In genomic region chr1:22780696-22781095, GRCh38 we compare ENCODE assay signal across 13 cellular contexts.
DNase-seq lines count a peak whose midpoint lies in the region; ATAC-seq lines count a peak whose summit lies in the region.
"Had no signal": no experiment of that assay in that cellular context is flagged by ENCODE, and none has a peak within 500 bp of the region (broad histone marks: within the 10 kb centered on the region; RNA-seq: fewer than 3 reads in every experiment).

No MANE protein-coding gene starts in this region.

- WGBS in GM23248 (ENCODE audit: low coverage in 1 of 2, low lambda C conversion rate in 2 of 2, missing lambda C conversion rate in 2 of 2), 2 experiments = 96 to 99% methylated on average over 8 to 14 of the region's 14 CpGs

- ATAC-seq in effector memory CD8-positive, alpha-beta T cell (replicated peaks) = no peak

- no peaks in the 10 kb centered on the region for H3K9me3 ChIP-seq in GM23248 (ENCODE audit: low read depth)
- H3K9me3 ChIP-seq: suprapubic skin had no signal

- no peak overlapping the region for H2AFZ ChIP-seq in GM23248

- no peaks in the 10 kb centered on the region for H3K4me1 ChIP-seq in GM23248 (ENCODE audit: insufficient read depth)

- H3K4me2 ChIP-seq in GM23248 (ENCODE audit: unreplicated experiment) = no peak overlapping the region

- H3K27ac Mint-ChIP-seq in effector memory CD8-positive, alpha-beta T cell = no peak overlapping the region
- H3K27ac Mint-ChIP-seq: activated naive CD4-positive, alpha-beta T cell treated with anti-CD3 and anti-CD28 coated beads for 36 hours; T-helper 1 cell treated with Interleukin-12 subunit alpha and Interleukin-12 subunit beta and Interleukin-4 antibody, amounts not matched to agents 30 μg/mL and 1 μg/mL, for 36 hours had no signal

- no peaks in the 10 kb centered on the region for H3K9me2 ChIP-seq in GM23248 (ENCODE audit: insufficient read depth)

- DNase-seq in Ammon's horn (ENCODE audit: low spot score) (peak; percentile 29), GM23248 (peak; percentile 37), SK-MEL-5 (ENCODE audit: low read depth, low spot score) (peak; percentile 60), iPS DF 4.7 (ENCODE audit: extremely low read depth, low spot score) (peak; percentile 38), NCI-H2107 treated with DMSO at 0.1 percent for 48 hours (lab: John Stamatoyannopoulos, UW; ENCODE audit: unreplicated experiment) (no peak), NCI-H345 (lab: John Stamatoyannopoulos, UW) (no peak), NCI-H2196 treated with DMSO at 0.1 percent for 48 hours (lab: John Stamatoyannopoulos, UW; ENCODE audit: unreplicated experiment) (no peak)
- DNase-seq in effector memory CD8-positive, alpha-beta T cell = no peak
- DNase-seq: activated naive CD4-positive, alpha-beta T cell treated with anti-CD3 and anti-CD28 coated beads for 36 hours; NCI-H187; stimulated activated CD4-positive, alpha-beta T cell treated with anti-CD3 and anti-CD28 coated beads, Interleukin-1b, Interleukin-23, amount 100 ng/mL, for 48 hours had no signal

- H3K27me3 Mint-ChIP-seq in effector memory CD8-positive, alpha-beta T cell = peaks cover 25 to 82% of the 10 kb centered on the region in 2 donors

- no peak overlapping the region for H3K4me3 ChIP-seq in GM23248
- H3K4me3 ChIP-seq: suprapubic skin had no signal

- no peaks in the 10 kb centered on the region for H3K79me2 ChIP-seq in GM23248 (ENCODE audit: insufficient read depth)

- H3F3A ChIP-seq in GM23248 (ENCODE audit: insufficient read depth) = no peaks in the 10 kb centered on the region

- H3K4me3 Mint-ChIP-seq in effector memory CD8-positive, alpha-beta T cell = no peak overlapping the region
- H3K4me3 Mint-ChIP-seq: activated naive CD4-positive, alpha-beta T cell treated with anti-CD3 and anti-CD28 coated beads for 36 hours; T-helper 1 cell treated with Interleukin-12 subunit alpha and Interleukin-12 subunit beta and Interleukin-4 antibody, amounts not matched to agents 30 μg/mL and 1 μg/mL, for 36 hours had no signal

- no peaks in the 10 kb centered on the region for H4K20me1 ChIP-seq in GM23248 (ENCODE audit: insufficient read depth)

- no peaks in the 10 kb centered on the region for H3K4me1 Mint-ChIP-seq in effector memory CD8-positive, alpha-beta T cell (ENCODE audit: low read depth in 2 of 2)

- no peak overlapping the region for H3K27ac ChIP-seq in GM23248
- H3K27ac ChIP-seq: suprapubic skin had no signal

- peaks cover 3% of the 10 kb centered on the region for H3K36me3 Mint-ChIP-seq in effector memory CD8-positive, alpha-beta T cell (ENCODE audit: insufficient read depth)

- in situ Hi-C loops in GM23248 (cut with MboI) = no loop called here
- in situ Hi-C loops in SK-MEL-5 (cut with HindIII; ENCODE audit: low pct_unique_long_range_greater_than_20kb, low sequenced_read_pairs) = no loop called here

- no peaks in the 10 kb centered on the region for H3K9me3 Mint-ChIP-seq in effector memory CD8-positive, alpha-beta T cell
- H3K9me3 Mint-ChIP-seq: activated naive CD4-positive, alpha-beta T cell treated with anti-CD3 and anti-CD28 coated beads for 36 hours; T-helper 1 cell treated with Interleukin-12 subunit alpha and Interleukin-12 subunit beta and Interleukin-4 antibody, amounts not matched to agents 30 μg/mL and 1 μg/mL, for 36 hours had no signal

- H3K36me3 ChIP-seq in GM23248 (ENCODE audit: low read depth) = no peaks in the 10 kb centered on the region
- H3K36me3 ChIP-seq: suprapubic skin had no signal

- H3K9ac ChIP-seq in GM23248 = no peak overlapping the region

- H3K27me3 ChIP-seq in GM23248 (replicated peaks; ENCODE audit: insufficient read depth) = no peaks in the 10 kb centered on the region
- H3K27me3 ChIP-seq: suprapubic skin had no signal

Comparison
In these comparisons a context has a peak if more than half of its experiments do, and no peak if none do; other contexts are left out.
1. DNase-seq: peak in Ammon's horn (single experiment), GM23248 (single experiment), SK-MEL-5 (single experiment) and iPS DF 4.7 (single experiment); none in NCI-H2107 treated with DMSO at 0.1 percent for 48 hours (single experiment), NCI-H345 (single experiment), effector memory CD8-positive, alpha-beta T cell (0 of 3) and NCI-H2196 treated with DMSO at 0.1 percent for 48 hours (single experiment).